In the genomic region with DNA sequence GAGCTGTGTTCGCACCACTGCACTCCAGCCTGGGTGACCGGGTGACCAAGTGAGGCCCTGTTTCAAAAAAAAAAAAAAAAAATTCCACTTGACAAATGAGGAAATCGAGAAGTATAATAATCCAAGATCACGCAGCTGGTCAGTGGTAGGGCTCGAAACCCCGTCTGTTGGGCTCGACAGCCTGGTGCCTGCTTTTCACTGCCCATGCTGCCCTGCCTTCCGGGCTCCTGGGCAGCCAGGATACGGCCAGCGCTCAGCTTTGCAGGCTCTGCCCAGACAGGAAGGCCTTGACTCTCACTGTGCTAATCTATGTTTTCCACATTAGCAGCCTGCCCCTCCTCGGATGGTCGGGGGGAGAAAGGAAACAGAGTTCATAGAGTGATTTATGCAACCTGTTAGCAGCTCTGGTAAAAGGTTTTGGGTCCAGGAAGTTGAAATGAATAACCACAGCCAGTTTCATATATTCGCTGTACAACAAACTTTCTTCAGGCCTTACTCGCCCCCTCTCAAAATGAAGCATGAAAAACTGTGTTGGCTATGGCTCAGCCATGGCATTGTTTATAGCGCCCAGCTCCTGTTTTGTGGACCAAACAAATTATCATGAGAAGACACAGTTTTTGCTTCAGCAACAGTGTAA, we compare ENCODE assay signal across 8 cellular contexts.
DNase-seq lines count a peak whose midpoint lies in the region; ATAC-seq and TF ChIP-seq lines count a peak whose summit lies in the region.

No MANE protein-coding gene starts in this region.

- H3K9me3 ChIP-seq in spleen (no peaks in the 10 kb centered on the region), breast epithelium (no peaks in the 10 kb centered on the region)

- ATAC-seq in GM19438 (IDR thresholded peaks at IDR 0.05; ENCODE audit: low read depth, unreplicated experiment) (peak; percentile 67), HG03460 (IDR thresholded peaks at IDR 0.05; ENCODE audit: unreplicated experiment) (peak; percentile 64)

- no peak for TF ChIP-seq CTCF in endothelial cell (IDR thresholded peaks at IDR 0.05; ENCODE audit: unreplicated experiment)
- no peak for TF ChIP-seq CTCF in spleen (IDR thresholded peaks at IDR 0.05 in 8 of 11, conservative IDR thresholded peaks at IDR 0.05 in 3 of 11)
- no peak for TF ChIP-seq CTCF in breast epithelium (IDR thresholded peaks at IDR 0.05)
- no peak for TF ChIP-seq CTCF in foreskin fibroblast (IDR thresholded peaks at IDR 0.05; ENCODE audit: low read depth, low read length)

- H3K4me1 Mint-ChIP-seq in endothelial cell (ENCODE audit: unreplicated experiment) = peaks cover 78% of the 10 kb centered on the region

- H3K27ac ChIP-seq in spleen (peak overlapping the region; percentile 19 to 81 (median 74)), breast epithelium (peak overlapping the region in 1 of 2 donors; percentile 43)

- H3K27ac Mint-ChIP-seq in endothelial cell (ENCODE audit: unreplicated experiment) = peak overlapping the region; percentile 86

- H3K9me3 Mint-ChIP-seq in endothelial cell (ENCODE audit: unreplicated experiment) = no peaks in the 10 kb centered on the region

- TF ChIP-seq POLR2A in spleen (IDR thresholded peaks at IDR 0.05) = no peak
- no peak for TF ChIP-seq POLR2A in breast epithelium (IDR thresholded peaks at IDR 0.05)

- peak; percentile 54 for DNase-seq in endothelial cell (ENCODE audit: low spot score)
- peak; percentile 91 for DNase-seq in spleen
- DNase-seq in breast epithelium (ENCODE audit: low spot score in 2 of 2) = no peak
- DNase-seq in CD1c-positive myeloid dendritic cell (ENCODE audit: extremely low spot score) = no peak
- no peak for DNase-seq in HK-2 (ENCODE audit: unreplicated experiment)
- no peak for DNase-seq in foreskin fibroblast

- no peak overlapping the region for H3K4me3 ChIP-seq in spleen
- no peak overlapping the region for H3K4me3 ChIP-seq in breast epithelium
- H3K4me3 ChIP-seq in foreskin fibroblast (ENCODE audit: low read depth in 1 of 2, low read length in 2 of 2) = no peak overlapping the region

- H3K27me3 ChIP-seq in spleen (replicated peaks in 1 of 7) (no peaks in the 10 kb centered on the region), breast epithelium (no peaks in the 10 kb centered on the region)

- H3K27me3 Mint-ChIP-seq in endothelial cell (ENCODE audit: unreplicated experiment) = peaks cover 9% of the 10 kb centered on the region

- H3K4me1 ChIP-seq in spleen (peaks cover 32 to 91% (median 67%) of the 10 kb centered on the region in 6 donors), breast epithelium (no peaks in the 10 kb centered on the region)

- H3K4me3 Mint-ChIP-seq in endothelial cell (ENCODE audit: unreplicated experiment) = no peak overlapping the region

- intact Hi-C loops in spleen (cut with DNase I; ENCODE audit: low total_unique reads) = loop anchor here (10.0 kb wide), 1 partner anchor 73 kb away; no protein-coding TSS in a partner anchor
- intact Hi-C loops in breast epithelium (cut with DNase I; ENCODE audit: low total_unique reads) = no loop called here

- H3K36me3 Mint-ChIP-seq in endothelial cell (ENCODE audit: low read depth, unreplicated experiment) = no peaks in the 10 kb centered on the region

- WGBS in spleen, 5 donors = 11 to 18% (median 15%) methylated on average over 15 of the region's 15 CpGs

- no peaks in the 10 kb centered on the region for H3K36me3 ChIP-seq in spleen
- no peaks in the 10 kb centered on the region for H3K36me3 ChIP-seq in breast epithelium

Comparison
In these comparisons a context has a peak if more than half of its experiments do, and no peak if none do; other contexts are left out.
1. DNase-seq: peak in endothelial cell (single experiment) and spleen (single experiment); none in breast epithelium (0 of 2), CD1c-positive myeloid dendritic cell (single experiment), HK-2 (single experiment) and foreskin fibroblast (0 of 2).